ENCODE assay signal across 8 cellular contexts in the genomic region with DNA sequence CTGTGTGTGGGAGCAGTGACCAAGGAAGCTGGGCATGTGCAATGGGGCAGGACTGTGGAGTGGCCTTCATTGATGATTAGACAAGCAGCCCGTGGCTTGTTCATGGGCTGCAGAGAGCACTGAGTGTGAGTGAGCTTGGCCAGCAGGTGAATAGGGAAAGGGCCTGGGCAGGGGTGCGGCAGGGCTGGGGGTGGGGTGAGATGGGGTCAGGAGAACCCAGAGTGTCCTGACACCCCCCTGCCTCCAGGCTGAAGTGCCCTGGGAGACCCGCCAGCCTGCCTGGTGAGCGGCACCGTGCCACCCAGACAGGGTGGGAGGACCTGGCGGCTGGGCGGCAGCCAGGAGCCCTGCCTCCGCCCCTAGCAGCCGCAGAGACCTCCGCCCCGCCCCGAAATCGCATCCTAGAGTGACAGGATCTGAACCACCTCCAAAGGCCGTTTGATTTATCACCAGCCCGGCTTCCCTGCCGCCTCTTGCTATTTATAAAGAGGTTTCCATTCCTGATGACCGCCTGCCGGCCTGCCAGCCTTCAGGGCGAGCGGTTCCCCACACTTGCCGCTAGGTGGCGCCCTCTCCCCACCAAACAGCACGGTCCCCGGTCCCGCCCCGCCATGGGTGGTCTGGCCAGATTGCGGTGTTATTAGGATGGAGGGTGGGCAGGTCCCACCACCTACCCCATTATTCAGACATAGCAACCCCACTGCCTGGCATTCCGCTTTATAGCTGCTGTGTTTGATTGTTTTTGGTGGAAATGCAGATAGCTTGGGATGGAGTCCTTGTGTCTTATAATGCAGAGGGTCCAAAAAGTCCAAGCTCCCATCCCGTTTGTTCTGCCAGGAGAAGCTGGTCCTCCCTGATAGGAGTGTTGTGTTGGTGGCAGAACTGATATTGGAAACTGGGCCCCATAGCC.
DNase-seq lines count a peak whose midpoint lies in the region; ATAC-seq and TF ChIP-seq lines count a peak whose summit lies in the region.

No MANE protein-coding gene starts in this region.

- peaks cover 4% of the 10 kb centered on the region in 2 donors for H3K4me1 Mint-ChIP-seq in effector memory CD8-positive, alpha-beta T cell (ENCODE audit: low read depth in 2 of 2)

- H3K4me3 Mint-ChIP-seq in effector memory CD8-positive, alpha-beta T cell: peak overlapping the region in 1 of 2 donors; percentile 59

- DNase-seq in GM10266 (ENCODE audit: extremely low spot score) (peak; percentile 88), NCI-H748 (lab: John Stamatoyannopoulos, UW; ENCODE audit: unreplicated experiment) (peak; percentile 82), middle frontal gyrus (ENCODE audit: extremely low spot score, low spot score) (peak; percentile 38)
- DNase-seq in activated CD8-positive, alpha-beta memory T cell treated with anti-CD3 and anti-CD28 coated beads for 1 hour (ENCODE audit: extremely low read depth in 1 of 2, low read depth in 1 of 2): peak; percentile 36 to 73
- peak; percentile 72 to 75 (median 75) for DNase-seq in effector memory CD8-positive, alpha-beta T cell
- peak; percentile 66 for DNase-seq in stimulated activated CD8-positive, alpha-beta memory T cell treated with anti-CD3 and anti-CD28 coated beads, Interleukin-4, amount 100 ng/mL, for 24 hours (ENCODE audit: low read depth)

- no peaks in the 10 kb centered on the region for H3K9me3 Mint-ChIP-seq in effector memory CD8-positive, alpha-beta T cell

- H3K36me3 Mint-ChIP-seq in effector memory CD8-positive, alpha-beta T cell (ENCODE audit: insufficient read depth): no peaks in the 10 kb centered on the region

- no peak overlapping the region for H3K27ac Mint-ChIP-seq in effector memory CD8-positive, alpha-beta T cell

- peak; percentile 97 for TF ChIP-seq CTCF in GM10266 (IDR thresholded peaks at IDR 0.05; ENCODE audit: control insufficient read depth, insufficient read depth, low read depth, missing control alignments)

- ATAC-seq in HG03378 (IDR thresholded peaks at IDR 0.05; ENCODE audit: unreplicated experiment) (peak; percentile 64), HG03025 (IDR thresholded peaks at IDR 0.05; ENCODE audit: low FRiP score, unreplicated experiment) (no peak)
- peak; percentile 90 for ATAC-seq in effector memory CD8-positive, alpha-beta T cell (replicated peaks)

- no peaks in the 10 kb centered on the region for H3K27me3 Mint-ChIP-seq in effector memory CD8-positive, alpha-beta T cell

Comparison
In these comparisons a context has a peak if more than half of its experiments do, and no peak if none do; other contexts are left out.
1. DNase-seq: peak in every context shown above with its lines; median percentile 88 in GM10266; 82 in NCI-H748; 75 in effector memory CD8-positive, alpha-beta T cell; 66 in stimulated activated CD8-positive, alpha-beta memory T cell treated with anti-CD3 and anti-CD28 coated beads, Interleukin-4, amount 100 ng/mL, for 24 hours; 54 in activated CD8-positive, alpha-beta memory T cell treated with anti-CD3 and anti-CD28 coated beads for 1 hour; 38 in middle frontal gyrus.